1 cellular context compared by ENCODE assay signal in the genomic region with DNA sequence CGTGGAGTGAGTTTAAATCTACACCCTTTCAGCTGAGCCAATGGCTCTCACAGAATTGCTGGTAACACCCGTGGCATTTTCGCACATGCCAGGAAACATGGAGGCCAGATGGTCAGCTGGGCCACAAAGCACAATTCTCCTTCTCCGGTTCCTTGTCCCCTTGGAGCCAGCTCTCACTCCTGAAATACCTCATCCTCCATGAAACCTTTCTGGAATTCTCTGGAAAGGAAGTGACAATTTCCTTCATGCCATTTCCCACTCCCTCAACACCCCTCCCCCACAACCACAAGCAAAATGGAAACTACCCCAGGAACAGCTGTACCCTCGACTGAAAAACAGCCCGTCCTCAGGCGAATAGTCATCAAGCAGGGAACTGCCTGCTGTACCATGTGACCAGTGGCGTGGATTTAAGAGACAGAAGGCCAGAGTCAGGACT.
A peak's percentile ranks its signal among the peaks of the same experiment; 100 is the strongest.
TF ChIP-seq lines count a peak whose summit lies in the region.

No MANE protein-coding gene starts in this region.

TF ChIP-seq in K562, 482 proteins besides CTCF, POLR2A, EP300 and RAD21 (continued from another document and continues in another):
- TF ChIP-seq, protein P1, sequence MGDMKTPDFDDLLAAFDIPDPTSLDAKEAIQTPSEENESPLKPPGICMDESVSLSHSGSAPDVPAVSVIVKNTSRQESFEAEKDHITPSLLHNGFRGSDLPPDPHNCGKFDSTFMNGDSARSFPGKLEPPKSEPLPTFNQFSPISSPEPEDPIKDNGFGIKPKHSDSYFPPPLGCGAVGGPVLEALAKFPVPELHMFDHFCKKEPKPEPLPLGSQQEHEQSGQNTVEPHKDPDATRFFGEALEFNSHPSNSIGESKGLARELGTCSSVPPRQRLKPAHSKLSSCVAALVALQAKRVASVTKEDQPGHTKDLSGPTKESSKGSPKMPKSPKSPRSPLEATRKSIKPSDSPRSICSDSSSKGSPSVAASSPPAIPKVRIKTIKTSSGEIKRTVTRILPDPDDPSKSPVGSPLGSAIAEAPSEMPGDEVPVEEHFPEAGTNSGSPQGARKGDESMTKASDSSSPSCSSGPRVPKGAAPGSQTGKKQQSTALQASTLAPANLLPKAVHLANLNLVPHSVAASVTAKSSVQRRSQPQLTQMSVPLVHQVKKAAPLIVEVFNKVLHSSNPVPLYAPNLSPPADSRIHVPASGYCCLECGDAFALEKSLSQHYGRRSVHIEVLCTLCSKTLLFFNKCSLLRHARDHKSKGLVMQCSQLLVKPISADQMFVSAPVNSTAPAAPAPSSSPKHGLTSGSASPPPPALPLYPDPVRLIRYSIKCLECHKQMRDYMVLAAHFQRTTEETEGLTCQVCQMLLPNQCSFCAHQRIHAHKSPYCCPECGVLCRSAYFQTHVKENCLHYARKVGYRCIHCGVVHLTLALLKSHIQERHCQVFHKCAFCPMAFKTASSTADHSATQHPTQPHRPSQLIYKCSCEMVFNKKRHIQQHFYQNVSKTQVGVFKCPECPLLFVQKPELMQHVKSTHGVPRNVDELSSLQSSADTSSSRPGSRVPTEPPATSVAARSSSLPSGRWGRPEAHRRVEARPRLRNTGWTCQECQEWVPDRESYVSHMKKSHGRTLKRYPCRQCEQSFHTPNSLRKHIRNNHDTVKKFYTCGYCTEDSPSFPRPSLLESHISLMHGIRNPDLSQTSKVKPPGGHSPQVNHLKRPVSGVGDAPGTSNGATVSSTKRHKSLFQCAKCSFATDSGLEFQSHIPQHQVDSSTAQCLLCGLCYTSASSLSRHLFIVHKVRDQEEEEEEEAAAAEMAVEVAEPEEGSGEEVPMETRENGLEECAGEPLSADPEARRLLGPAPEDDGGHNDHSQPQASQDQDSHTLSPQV (IDR thresholded peaks at IDR 0.05), result peak; percentile 58
- TF ChIP-seq CBFA2T2 (conservative IDR thresholded peaks at IDR 0.05), result no peak
- TF ChIP-seq, protein P2, sequence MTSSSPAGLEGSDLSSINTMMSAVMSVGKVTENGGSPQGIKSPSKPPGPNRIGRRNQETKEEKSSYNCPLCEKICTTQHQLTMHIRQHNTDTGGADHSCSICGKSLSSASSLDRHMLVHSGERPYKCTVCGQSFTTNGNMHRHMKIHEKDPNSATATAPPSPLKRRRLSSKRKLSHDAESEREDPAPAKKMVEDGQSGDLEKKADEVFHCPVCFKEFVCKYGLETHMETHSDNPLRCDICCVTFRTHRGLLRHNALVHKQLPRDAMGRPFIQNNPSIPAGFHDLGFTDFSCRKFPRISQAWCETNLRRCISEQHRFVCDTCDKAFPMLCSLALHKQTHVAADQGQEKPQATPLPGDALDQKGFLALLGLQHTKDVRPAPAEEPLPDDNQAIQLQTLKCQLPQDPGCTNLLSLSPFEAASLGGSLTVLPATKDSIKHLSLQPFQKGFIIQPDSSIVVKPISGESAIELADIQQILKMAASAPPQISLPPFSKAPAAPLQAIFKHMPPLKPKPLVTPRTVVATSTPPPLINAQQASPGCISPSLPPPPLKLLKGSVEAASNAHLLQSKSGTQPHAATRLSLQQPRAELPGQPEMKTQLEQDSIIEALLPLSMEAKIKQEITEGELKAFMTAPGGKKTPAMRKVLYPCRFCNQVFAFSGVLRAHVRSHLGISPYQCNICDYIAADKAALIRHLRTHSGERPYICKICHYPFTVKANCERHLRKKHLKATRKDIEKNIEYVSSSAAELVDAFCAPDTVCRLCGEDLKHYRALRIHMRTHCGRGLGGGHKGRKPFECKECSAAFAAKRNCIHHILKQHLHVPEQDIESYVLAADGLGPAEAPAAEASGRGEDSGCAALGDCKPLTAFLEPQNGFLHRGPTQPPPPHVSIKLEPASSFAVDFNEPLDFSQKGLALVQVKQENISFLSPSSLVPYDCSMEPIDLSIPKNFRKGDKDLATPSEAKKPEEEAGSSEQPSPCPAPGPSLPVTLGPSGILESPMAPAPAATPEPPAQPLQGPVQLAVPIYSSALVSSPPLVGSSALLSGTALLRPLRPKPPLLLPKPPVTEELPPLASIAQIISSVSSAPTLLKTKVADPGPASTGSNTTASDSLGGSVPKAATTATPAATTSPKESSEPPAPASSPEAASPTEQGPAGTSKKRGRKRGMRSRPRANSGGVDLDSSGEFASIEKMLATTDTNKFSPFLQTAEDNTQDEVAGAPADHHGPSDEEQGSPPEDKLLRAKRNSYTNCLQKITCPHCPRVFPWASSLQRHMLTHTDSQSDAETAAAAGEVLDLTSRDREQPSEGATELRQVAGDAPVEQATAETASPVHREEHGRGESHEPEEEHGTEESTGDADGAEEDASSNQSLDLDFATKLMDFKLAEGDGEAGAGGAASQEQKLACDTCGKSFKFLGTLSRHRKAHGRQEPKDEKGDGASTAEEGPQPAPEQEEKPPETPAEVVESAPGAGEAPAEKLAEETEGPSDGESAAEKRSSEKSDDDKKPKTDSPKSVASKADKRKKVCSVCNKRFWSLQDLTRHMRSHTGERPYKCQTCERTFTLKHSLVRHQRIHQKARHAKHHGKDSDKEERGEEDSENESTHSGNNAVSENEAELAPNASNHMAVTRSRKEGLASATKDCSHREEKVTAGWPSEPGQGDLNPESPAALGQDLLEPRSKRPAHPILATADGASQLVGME (CRISPR knock-in tag; IDR thresholded peaks at IDR 0.05), result no peak
- 0 out of 2 replicates have a peak, but pooled peaks have one; percentile 32 for TF ChIP-seq SMAD4 (CRISPR knock-in tag; conservative IDR thresholded peaks at IDR 0.05)
- no peak for TF ChIP-seq KDM5B (IDR thresholded peaks at IDR 0.05; ENCODE audit: insufficient replicate concordance, low read depth, low read length)
- TF ChIP-seq, protein P3, sequence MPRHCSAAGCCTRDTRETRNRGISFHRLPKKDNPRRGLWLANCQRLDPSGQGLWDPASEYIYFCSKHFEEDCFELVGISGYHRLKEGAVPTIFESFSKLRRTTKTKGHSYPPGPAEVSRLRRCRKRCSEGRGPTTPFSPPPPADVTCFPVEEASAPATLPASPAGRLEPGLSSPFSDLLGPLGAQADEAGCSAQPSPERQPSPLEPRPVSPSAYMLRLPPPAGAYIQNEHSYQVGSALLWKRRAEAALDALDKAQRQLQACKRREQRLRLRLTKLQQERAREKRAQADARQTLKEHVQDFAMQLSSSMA (CRISPR knock-in tag; IDR thresholded peaks at IDR 0.05), result no peak
- TF ChIP-seq POLR2AphosphoS2 (IDR thresholded peaks at IDR 0.05; ENCODE audit: low read length), result no peak
- no peak for TF ChIP-seq ARID1B (IDR thresholded peaks at IDR 0.05)
- no peak for TF ChIP-seq NFATC3 (IDR thresholded peaks at IDR 0.05)
- TF ChIP-seq DMBX1 (CRISPR knock-in tag; IDR thresholded peaks at IDR 0.05; ENCODE audit: borderline replicate concordance), result peak; percentile 12; the same call in 1 of the 2 replicates
- TF ChIP-seq, protein P4, sequence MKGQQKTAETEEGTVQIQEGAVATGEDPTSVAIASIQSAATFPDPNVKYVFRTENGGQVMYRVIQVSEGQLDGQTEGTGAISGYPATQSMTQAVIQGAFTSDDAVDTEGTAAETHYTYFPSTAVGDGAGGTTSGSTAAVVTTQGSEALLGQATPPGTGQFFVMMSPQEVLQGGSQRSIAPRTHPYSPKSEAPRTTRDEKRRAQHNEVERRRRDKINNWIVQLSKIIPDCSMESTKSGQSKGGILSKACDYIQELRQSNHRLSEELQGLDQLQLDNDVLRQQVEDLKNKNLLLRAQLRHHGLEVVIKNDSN (CRISPR knock-in tag; IDR thresholded peaks at IDR 0.05), result peak; percentile 22; the same call in 1 of the 2 replicates
- TF ChIP-seq GTF2A2 (tag; IDR thresholded peaks at IDR 0.05), result no peak
- no peak for TF ChIP-seq DIDO1 (tag; IDR thresholded peaks at IDR 0.05; ENCODE audit: low read depth)
- TF ChIP-seq ZNF766 (CRISPR knock-in tag; conservative IDR thresholded peaks at IDR 0.05), result 0 out of 2 replicates have a peak, but pooled peaks have one; percentile 32
- no peak for TF ChIP-seq MEIS2 (IDR thresholded peaks at IDR 0.05; ENCODE audit: partially characterized antibody)
- TF ChIP-seq, protein P5, sequence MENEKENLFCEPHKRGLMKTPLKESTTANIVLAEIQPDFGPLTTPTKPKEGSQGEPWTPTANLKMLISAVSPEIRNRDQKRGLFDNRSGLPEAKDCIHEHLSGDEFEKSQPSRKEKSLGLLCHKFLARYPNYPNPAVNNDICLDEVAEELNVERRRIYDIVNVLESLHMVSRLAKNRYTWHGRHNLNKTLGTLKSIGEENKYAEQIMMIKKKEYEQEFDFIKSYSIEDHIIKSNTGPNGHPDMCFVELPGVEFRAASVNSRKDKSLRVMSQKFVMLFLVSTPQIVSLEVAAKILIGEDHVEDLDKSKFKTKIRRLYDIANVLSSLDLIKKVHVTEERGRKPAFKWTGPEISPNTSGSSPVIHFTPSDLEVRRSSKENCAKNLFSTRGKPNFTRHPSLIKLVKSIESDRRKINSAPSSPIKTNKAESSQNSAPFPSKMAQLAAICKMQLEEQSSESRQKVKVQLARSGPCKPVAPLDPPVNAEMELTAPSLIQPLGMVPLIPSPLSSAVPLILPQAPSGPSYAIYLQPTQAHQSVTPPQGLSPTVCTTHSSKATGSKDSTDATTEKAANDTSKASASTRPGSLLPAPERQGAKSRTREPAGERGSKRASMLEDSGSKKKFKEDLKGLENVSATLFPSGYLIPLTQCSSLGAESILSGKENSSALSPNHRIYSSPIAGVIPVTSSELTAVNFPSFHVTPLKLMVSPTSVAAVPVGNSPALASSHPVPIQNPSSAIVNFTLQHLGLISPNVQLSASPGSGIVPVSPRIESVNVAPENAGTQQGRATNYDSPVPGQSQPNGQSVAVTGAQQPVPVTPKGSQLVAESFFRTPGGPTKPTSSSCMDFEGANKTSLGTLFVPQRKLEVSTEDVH (IDR thresholded peaks at IDR 0.05; ENCODE audit: low read depth, partially characterized antibody), result no peak
- TF ChIP-seq SETDB1 (IDR thresholded peaks at IDR 0.05; ENCODE audit: low read length), result no peak
- TF ChIP-seq, protein P6, sequence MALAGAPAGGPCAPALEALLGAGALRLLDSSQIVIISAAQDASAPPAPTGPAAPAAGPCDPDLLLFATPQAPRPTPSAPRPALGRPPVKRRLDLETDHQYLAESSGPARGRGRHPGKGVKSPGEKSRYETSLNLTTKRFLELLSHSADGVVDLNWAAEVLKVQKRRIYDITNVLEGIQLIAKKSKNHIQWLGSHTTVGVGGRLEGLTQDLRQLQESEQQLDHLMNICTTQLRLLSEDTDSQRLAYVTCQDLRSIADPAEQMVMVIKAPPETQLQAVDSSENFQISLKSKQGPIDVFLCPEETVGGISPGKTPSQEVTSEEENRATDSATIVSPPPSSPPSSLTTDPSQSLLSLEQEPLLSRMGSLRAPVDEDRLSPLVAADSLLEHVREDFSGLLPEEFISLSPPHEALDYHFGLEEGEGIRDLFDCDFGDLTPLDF (CRISPR knock-in tag; IDR thresholded peaks at IDR 0.05), result no peak
- TF ChIP-seq ESRRA (IDR thresholded peaks at IDR 0.05; ENCODE audit: borderline replicate concordance, low read depth), result no peak
- no peak for TF ChIP-seq CTBP1 (IDR thresholded peaks at IDR 0.05; ENCODE audit: borderline replicate concordance)
- TF ChIP-seq, protein P7, sequence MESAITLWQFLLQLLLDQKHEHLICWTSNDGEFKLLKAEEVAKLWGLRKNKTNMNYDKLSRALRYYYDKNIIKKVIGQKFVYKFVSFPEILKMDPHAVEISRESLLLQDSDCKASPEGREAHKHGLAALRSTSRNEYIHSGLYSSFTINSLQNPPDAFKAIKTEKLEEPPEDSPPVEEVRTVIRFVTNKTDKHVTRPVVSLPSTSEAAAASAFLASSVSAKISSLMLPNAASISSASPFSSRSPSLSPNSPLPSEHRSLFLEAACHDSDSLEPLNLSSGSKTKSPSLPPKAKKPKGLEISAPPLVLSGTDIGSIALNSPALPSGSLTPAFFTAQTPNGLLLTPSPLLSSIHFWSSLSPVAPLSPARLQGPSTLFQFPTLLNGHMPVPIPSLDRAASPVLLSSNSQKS (CRISPR knock-in tag; IDR thresholded peaks at IDR 0.05), result no peak
- TF ChIP-seq SIN3A (IDR thresholded peaks at IDR 0.05; ENCODE audit: borderline replicate concordance in 2 of 2, control insufficient read depth in 1 of 2, low read depth in 2 of 2, low read length in 2 of 2), result no peak
- no peak for TF ChIP-seq MCM5 (IDR thresholded peaks at IDR 0.05; ENCODE audit: low read depth)
- TF ChIP-seq HNRNPK (IDR thresholded peaks at IDR 0.05; ENCODE audit: low read depth, low read length, poor library complexity, severe bottlenecking), result no peak
- TF ChIP-seq, protein P8, sequence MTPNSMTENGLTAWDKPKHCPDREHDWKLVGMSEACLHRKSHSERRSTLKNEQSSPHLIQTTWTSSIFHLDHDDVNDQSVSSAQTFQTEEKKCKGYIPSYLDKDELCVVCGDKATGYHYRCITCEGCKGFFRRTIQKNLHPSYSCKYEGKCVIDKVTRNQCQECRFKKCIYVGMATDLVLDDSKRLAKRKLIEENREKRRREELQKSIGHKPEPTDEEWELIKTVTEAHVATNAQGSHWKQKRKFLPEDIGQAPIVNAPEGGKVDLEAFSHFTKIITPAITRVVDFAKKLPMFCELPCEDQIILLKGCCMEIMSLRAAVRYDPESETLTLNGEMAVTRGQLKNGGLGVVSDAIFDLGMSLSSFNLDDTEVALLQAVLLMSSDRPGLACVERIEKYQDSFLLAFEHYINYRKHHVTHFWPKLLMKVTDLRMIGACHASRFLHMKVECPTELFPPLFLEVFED (CRISPR knock-in tag; conservative IDR thresholded peaks at IDR 0.05), result no peak
- no peak for TF ChIP-seq GATAD2B (IDR thresholded peaks at IDR 0.05; ENCODE audit: borderline replicate concordance)
- TF ChIP-seq, protein P9, sequence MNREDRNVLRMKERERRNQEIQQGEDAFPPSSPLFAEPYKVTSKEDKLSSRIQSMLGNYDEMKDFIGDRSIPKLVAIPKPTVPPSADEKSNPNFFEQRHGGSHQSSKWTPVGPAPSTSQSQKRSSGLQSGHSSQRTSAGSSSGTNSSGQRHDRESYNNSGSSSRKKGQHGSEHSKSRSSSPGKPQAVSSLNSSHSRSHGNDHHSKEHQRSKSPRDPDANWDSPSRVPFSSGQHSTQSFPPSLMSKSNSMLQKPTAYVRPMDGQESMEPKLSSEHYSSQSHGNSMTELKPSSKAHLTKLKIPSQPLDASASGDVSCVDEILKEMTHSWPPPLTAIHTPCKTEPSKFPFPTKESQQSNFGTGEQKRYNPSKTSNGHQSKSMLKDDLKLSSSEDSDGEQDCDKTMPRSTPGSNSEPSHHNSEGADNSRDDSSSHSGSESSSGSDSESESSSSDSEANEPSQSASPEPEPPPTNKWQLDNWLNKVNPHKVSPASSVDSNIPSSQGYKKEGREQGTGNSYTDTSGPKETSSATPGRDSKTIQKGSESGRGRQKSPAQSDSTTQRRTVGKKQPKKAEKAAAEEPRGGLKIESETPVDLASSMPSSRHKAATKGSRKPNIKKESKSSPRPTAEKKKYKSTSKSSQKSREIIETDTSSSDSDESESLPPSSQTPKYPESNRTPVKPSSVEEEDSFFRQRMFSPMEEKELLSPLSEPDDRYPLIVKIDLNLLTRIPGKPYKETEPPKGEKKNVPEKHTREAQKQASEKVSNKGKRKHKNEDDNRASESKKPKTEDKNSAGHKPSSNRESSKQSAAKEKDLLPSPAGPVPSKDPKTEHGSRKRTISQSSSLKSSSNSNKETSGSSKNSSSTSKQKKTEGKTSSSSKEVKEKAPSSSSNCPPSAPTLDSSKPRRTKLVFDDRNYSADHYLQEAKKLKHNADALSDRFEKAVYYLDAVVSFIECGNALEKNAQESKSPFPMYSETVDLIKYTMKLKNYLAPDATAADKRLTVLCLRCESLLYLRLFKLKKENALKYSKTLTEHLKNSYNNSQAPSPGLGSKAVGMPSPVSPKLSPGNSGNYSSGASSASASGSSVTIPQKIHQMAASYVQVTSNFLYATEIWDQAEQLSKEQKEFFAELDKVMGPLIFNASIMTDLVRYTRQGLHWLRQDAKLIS (CRISPR knock-in tag; IDR thresholded peaks at IDR 0.05), result no peak
- no peak for TF ChIP-seq JUN (IDR thresholded peaks at IDR 0.05; ENCODE audit: borderline replicate concordance, low read depth, low read length)
- TF ChIP-seq JUN (CRISPR knock-in tag; IDR thresholded peaks at IDR 0.05; ENCODE audit: borderline replicate concordance), result no peak
